In the genomic region with DNA sequence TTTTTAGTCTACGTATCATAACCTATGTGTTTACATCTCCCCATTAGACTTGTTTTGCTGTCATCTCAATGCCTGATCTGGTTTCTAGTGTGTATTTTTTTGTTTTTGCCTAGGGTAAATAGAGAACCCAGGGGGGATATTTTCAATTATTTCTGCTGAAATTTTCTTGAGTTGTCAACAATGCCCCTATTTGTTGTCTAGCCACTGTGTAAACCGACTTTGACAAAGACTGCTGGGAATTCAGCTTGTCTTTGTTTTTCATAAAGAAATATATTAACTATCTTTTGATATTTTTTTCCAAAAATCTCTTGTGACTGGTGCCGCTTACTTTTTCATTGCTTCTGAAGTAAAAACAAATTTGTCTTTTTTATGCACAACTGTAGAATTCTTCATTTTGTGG, we compare ENCODE assay signal across 24 cellular contexts.
"Had no signal": no experiment of that assay in that cellular context is flagged by ENCODE, and none has a peak within 500 bp of the region (broad histone marks: within the 10 kb centered on the region; RNA-seq: fewer than 3 reads in every experiment).

No MANE protein-coding gene starts in this region.

- ATAC-seq: HepG2 had no signal

- H3K27ac ChIP-seq: SJSA1, SK-N-MC had no signal

- H3K4me3 ChIP-seq: MG63, SJSA1, SK-N-MC had no signal

- H3K27me3 ChIP-seq: MG63, SJSA1 had no signal

- DNase-seq: IMR-90, Karpas-422, KG1, MG63, NCI-H1092, NCI-H1105 treated with DMSO at 0.1 percent for 48 hours, NCI-H1417 treated with DMSO at 0.1 percent for 48 hours, NCI-H146, NCI-H1694 treated with DMSO at 0.1 percent for 48 hours, NCI-H1930, NCI-H2081, NCI-H2107, NCI-H226, NCI-H446, NCI-H510A, NCI-H524 treated with DMSO at 0.1 percent for 48 hours, NCI-H69, NCI-H774, Right ventricle myocardium superior, RPMI8226, SIG-M5 had no signal
